ENCODE assay signal across 1 cellular context in the genomic region with DNA sequence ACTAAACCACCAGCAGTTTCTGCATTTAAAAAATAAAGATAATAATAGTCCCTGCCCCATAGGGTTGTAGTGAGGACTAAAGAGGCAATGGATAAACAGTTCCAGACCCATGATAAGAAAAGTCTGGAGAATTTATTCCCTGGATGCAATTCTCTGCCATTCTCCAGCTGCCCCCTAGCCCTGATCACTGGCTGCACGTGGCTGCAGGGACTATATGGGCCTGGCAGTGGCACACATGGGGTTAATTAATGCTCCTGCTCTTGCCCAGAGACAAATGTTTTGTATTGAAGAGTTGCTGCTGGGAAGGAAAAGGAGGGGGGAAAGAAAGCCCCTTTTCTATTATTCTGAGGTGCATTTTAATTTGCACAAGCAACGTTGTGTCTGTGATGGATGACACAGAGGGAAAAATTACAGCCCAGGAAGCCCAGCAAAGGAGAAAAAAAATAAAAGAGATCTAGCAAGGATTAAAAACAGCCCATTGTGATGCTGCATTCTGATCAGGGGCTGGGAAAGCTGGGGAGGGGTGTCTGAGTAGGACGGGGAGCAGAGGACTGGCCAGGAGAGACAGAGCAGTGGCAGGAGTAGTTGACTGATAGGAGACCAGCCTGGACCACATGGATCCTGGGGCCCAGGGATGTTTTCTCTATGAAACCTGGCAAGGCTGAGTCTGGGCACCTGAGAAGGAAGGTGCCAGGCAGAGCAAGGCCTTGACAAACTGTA.
TF ChIP-seq lines count a peak whose summit lies in the region.

No MANE protein-coding gene starts in this region.

TF ChIP-seq in SK-N-SH treated with all-trans-retinoic acid at 6 μM for 48 hours, 23 proteins besides CTCF, POLR2A, EP300 and RAD21 (continued from another document):
- no peak for TF ChIP-seq ZNF565 (CRISPR knock-in tag; conservative IDR thresholded peaks at IDR 0.05; ENCODE audit: low read depth)
- no peak for TF ChIP-seq PPARA (CRISPR knock-in tag; IDR thresholded peaks at IDR 0.05; ENCODE audit: borderline replicate concordance)
